Comparison of ENCODE assay signal across 8 cellular contexts in the genomic region with DNA sequence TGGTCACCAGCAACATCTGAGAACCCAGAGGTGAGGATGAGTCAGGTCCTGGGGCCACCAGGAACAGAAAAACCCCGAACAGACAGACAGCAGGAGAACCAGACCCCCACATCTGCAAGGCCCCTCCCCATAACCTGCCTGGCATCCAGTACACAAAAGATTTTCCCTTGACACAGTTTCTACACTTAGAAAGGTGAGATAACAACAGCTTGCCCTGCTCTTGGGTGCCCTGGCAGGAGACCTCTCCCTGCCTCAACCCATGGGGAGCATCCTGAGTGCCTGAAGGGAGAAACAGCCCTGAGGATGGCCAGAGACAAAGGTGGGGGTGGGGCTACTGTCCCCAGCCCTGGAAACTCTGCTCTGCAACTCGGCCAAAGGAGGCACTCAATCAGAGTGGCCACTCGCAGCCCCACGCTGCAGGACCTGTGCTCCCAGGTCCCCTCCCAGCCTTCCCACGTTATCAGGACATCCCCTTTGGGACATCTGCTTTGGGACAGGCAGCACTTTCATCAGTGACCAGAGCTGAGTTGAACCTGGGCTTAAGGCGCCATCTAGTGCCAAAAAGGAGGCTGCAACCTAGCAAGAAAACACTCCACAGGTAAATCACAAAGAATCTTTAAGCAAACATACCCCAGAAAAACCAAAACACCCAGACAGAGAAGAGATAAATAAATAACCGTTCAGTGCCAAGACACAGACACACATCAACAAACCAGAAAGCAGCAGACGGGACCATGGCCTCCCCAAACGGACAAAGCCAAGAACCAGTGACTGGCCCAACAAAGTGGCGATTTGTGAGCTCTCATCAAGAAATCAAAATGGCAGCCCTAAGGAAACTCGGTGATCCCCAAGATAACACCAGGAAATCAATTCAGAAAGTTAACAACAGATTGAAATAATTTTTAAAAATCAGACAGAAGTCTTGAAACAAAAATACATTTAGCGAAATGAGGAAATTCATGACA.
A peak's percentile ranks its signal among the peaks of the same experiment; 100 is the strongest.
DNase-seq lines count a peak whose midpoint lies in the region; ATAC-seq lines count a peak whose summit lies in the region.

No MANE protein-coding gene starts in this region.

- DNase-seq in activated T-cell treated with anti-CD3 and anti-CD28 coated beads, Interleukin-2, amount 50 U/mL, for 48 hours, result peak; percentile 23 to 27
- DNase-seq in activated T-cell treated with anti-CD3 and anti-CD28 coated beads, Interleukin-2, amount 50 U/mL, for 4 hours, result no peak
- DNase-seq in NCI-H2227 treated with DMSO at 0.1 percent for 48 hours (lab: John Stamatoyannopoulos, UW), result peak; percentile 49
- DNase-seq in cerebellar cortex (ENCODE audit: low spot score), result peak; percentile 15
- no peak for DNase-seq in stimulated activated naive B cell treated with anti-CD40 and anti-IgM and Interleukin-4, amounts not matched to agents 10 μg/mL and 1 μg/mL and 100 μg/mL, for 72 hours
- no peak for DNase-seq in NCI-H2029 (lab: John Stamatoyannopoulos, UW)

- H3K27me3 Mint-ChIP-seq in activated T-cell treated with anti-CD3 and anti-CD28 coated beads, Interleukin-2, amount 50 U/mL, for 4 hours (ENCODE audit: low read depth), result peaks cover 18% of the 10 kb centered on the region
- H3K27me3 Mint-ChIP-seq in stimulated activated naive B cell treated with anti-CD40 and anti-IgM and Interleukin-4, amounts not matched to agents 10 μg/mL and 1 μg/mL and 100 μg/mL, for 72 hours, result peaks cover 0 to 18% of the 10 kb centered on the region in 2 donors

- no peaks in the 10 kb centered on the region for H3K36me3 Mint-ChIP-seq in activated T-cell treated with anti-CD3 and anti-CD28 coated beads, Interleukin-2, amount 50 U/mL, for 4 hours (ENCODE audit: insufficient read depth)
- peaks cover 0 to 4% of the 10 kb centered on the region in 2 donors for H3K36me3 Mint-ChIP-seq in stimulated activated naive B cell treated with anti-CD40 and anti-IgM and Interleukin-4, amounts not matched to agents 10 μg/mL and 1 μg/mL and 100 μg/mL, for 72 hours

- no peaks in the 10 kb centered on the region for H3K4me1 Mint-ChIP-seq in activated T-cell treated with anti-CD3 and anti-CD28 coated beads, Interleukin-2, amount 50 U/mL, for 4 hours (ENCODE audit: low read depth)
- no peaks in the 10 kb centered on the region for H3K4me1 Mint-ChIP-seq in stimulated activated naive B cell treated with anti-CD40 and anti-IgM and Interleukin-4, amounts not matched to agents 10 μg/mL and 1 μg/mL and 100 μg/mL, for 72 hours

- ATAC-seq in activated T-cell treated with anti-CD3 and anti-CD28 coated beads, Interleukin-2, amount 50 U/mL, for 4 hours, result no peak
- peak; percentile 31 to 34 for ATAC-seq in stimulated activated naive B cell treated with anti-CD40 and anti-IgM and Interleukin-4, amounts not matched to agents 10 μg/mL and 1 μg/mL and 100 μg/mL, for 72 hours (replicated peaks)
- ATAC-seq in GM21515 (IDR thresholded peaks at IDR 0.05; ENCODE audit: unreplicated experiment) (no peak), HG03571 (IDR thresholded peaks at IDR 0.05; ENCODE audit: unreplicated experiment) (no peak)

- no peak overlapping the region for H3K4me3 Mint-ChIP-seq in activated T-cell treated with anti-CD3 and anti-CD28 coated beads, Interleukin-2, amount 50 U/mL, for 4 hours
- no peak overlapping the region for H3K4me3 Mint-ChIP-seq in stimulated activated naive B cell treated with anti-CD40 and anti-IgM and Interleukin-4, amounts not matched to agents 10 μg/mL and 1 μg/mL and 100 μg/mL, for 72 hours

- peaks cover 14% of the 10 kb centered on the region for H3K9me3 Mint-ChIP-seq in activated T-cell treated with anti-CD3 and anti-CD28 coated beads, Interleukin-2, amount 50 U/mL, for 4 hours
- peaks cover 14% of the 10 kb centered on the region in 2 donors for H3K9me3 Mint-ChIP-seq in stimulated activated naive B cell treated with anti-CD40 and anti-IgM and Interleukin-4, amounts not matched to agents 10 μg/mL and 1 μg/mL and 100 μg/mL, for 72 hours

- H3K27ac Mint-ChIP-seq in stimulated activated naive B cell treated with anti-CD40 and anti-IgM and Interleukin-4, amounts not matched to agents 10 μg/mL and 1 μg/mL and 100 μg/mL, for 72 hours, result no peak overlapping the region

Comparison
In these comparisons a context has a peak if more than half of its experiments do, and no peak if none do; other contexts are left out.
1. DNase-seq: peak in activated T-cell treated with anti-CD3 and anti-CD28 coated beads, Interleukin-2, amount 50 U/mL, for 48 hours (2 of 2), NCI-H2227 treated with DMSO at 0.1 percent for 48 hours (single experiment) and cerebellar cortex (single experiment); none in activated T-cell treated with anti-CD3 and anti-CD28 coated beads, Interleukin-2, amount 50 U/mL, for 4 hours (single experiment), stimulated activated naive B cell treated with anti-CD40 and anti-IgM and Interleukin-4, amounts not matched to agents 10 μg/mL and 1 μg/mL and 100 μg/mL, for 72 hours (single experiment) and NCI-H2029 (single experiment).
2. ATAC-seq: peak in stimulated activated naive B cell treated with anti-CD40 and anti-IgM and Interleukin-4, amounts not matched to agents 10 μg/mL and 1 μg/mL and 100 μg/mL, for 72 hours (2 of 2); none in activated T-cell treated with anti-CD3 and anti-CD28 coated beads, Interleukin-2, amount 50 U/mL, for 4 hours (0 of 2), GM21515 (single experiment) and HG03571 (single experiment).